ENCODE assay signal across 22 cellular contexts in the genomic region with DNA sequence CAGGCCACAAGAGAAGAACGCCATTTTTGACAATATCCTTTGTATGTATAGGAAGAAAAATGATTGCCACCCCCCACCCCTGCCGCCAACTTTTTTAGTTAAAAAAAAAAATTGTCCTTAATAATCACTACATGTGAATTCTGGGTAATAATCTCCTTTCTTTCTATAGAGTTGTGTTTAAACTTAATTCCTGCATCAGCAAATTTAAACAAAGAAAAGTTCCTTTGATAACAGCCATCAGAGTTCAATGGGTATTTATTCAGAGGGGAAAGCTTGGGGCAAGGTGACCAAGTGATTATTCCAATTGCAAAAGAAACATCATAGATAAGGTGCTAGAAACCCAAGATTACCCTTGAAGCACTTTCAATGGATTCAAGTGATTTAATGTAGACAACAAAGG.
"Had no signal": no experiment of that assay in that cellular context is flagged by ENCODE, and none has a peak within 500 bp of the region (broad histone marks: within the 10 kb centered on the region; RNA-seq: fewer than 3 reads in every experiment).

No MANE protein-coding gene starts in this region.

- H3K27me3 ChIP-seq: colonic mucosa, heart left ventricle, ovary, right atrium auricular region, suprapubic skin, thyroid gland, upper lobe of left lung, uterus had no signal

- H3K4me3 ChIP-seq: colonic mucosa, heart left ventricle, mucosa of descending colon, ovary, right atrium auricular region, suprapubic skin, thyroid gland, upper lobe of left lung, uterus had no signal

- H3K9me3 ChIP-seq: colonic mucosa, heart left ventricle, mucosa of descending colon, ovary, right atrium auricular region, suprapubic skin, thyroid gland, upper lobe of left lung, uterus had no signal

- ATAC-seq: esophagus mucosa; heart left ventricle; left lobe of liver; mucosa of descending colon; naive thymus-derived CD8-positive, alpha-beta T cell had no signal

- DNase-seq: colonic mucosa; dermis blood vessel endothelial cell; heart left ventricle; hypothalamus; kidney glomerular epithelial cell; mammary epithelial cell; mucosa of descending colon; naive thymus-derived CD8-positive, alpha-beta T cell; nucleus accumbens; ovary; small intestine; stimulated activated CD4-positive, alpha-beta T cell treated with anti-CD3 and anti-CD28 coated beads, Interleukin-2, amount 100 ng/mL, for 48 hours; stimulated activated naive CD4-positive, alpha-beta T cell treated with Interleukin-2 at 50 U/mL for 16 hours; thyroid gland; upper lobe of left lung; uterus had no signal

- FAIRE-seq: frontal cortex, islet of Langerhans, small intestine had no signal

- H3K27ac ChIP-seq: colonic mucosa, heart left ventricle, ovary, right atrium auricular region, suprapubic skin, thyroid gland, upper lobe of left lung, uterus had no signal

- H3K4me1 ChIP-seq: colonic mucosa had no signal

- H3K36me3 ChIP-seq: ovary, uterus had no signal
